In the genomic region with DNA sequence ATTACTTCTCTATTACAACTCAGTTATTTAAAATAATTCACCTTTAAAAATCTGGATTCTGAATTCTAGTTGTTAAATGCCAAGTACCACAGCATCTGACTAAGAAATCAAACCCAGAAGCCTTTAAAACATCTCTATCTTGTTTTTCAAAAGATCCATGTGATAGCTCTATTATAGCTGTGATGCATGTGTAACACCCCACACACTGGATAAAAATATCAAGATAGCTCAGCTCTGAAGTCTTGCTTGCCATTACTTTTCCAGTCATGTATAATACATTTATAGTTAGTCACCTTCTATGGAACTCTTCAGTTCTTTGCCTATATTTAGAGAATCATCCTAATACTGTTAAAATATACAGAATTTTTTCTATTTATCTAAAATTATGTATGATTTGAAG, we compare ENCODE assay signal across 20 cellular contexts. TPM values are rescaled to one million over a fixed set of nuclear protein-coding genes. Genes with fewer than 3 reads are reported as not detected.
A peak's percentile ranks its signal among the peaks of the same experiment; 100 is the strongest.
DNase-seq lines count a peak whose midpoint lies in the region; ATAC-seq and TF ChIP-seq lines count a peak whose summit lies in the region.
"Had no signal": no experiment of that assay in that cellular context is flagged by ENCODE, and none has a peak within 500 bp of the region (broad histone marks: within the 10 kb centered on the region; RNA-seq: fewer than 3 reads in every experiment).

No MANE protein-coding gene starts in this region.

- H3K9me3 ChIP-seq in mammary epithelial cell (replicated peaks; ENCODE audit: insufficient read depth, low read length) (no peaks in the 10 kb centered on the region), neutrophil (no peaks in the 10 kb centered on the region)
- H3K9me3 ChIP-seq: adrenal gland, SJCRH30, spleen, upper lobe of right lung had no signal

- H3K36me3 ChIP-seq in mammary epithelial cell (ENCODE audit: insufficient read depth, low read length) (peaks cover 25% of the 10 kb centered on the region), neutrophil (peaks cover 16% of the 10 kb centered on the region)
- H3K36me3 ChIP-seq: adrenal gland had no signal

- H3K4me1 Mint-ChIP-seq in CD14-positive monocyte (peaks cover 45% of the 10 kb centered on the region), nephron progenitor cell (peaks cover 26% of the 10 kb centered on the region)

- ATAC-seq in HG02623 (IDR thresholded peaks at IDR 0.05; ENCODE audit: unreplicated experiment) = no peak
- ATAC-seq: activated T-cell treated with anti-CD3 and anti-CD28 coated beads, Interleukin-2, amount 50 U/mL, for 4 hours had no signal

- H3K4me1 ChIP-seq in mammary epithelial cell (ENCODE audit: insufficient read depth, low read length) (peaks cover 34% of the 10 kb centered on the region), neutrophil (ENCODE audit: control insufficient read depth in 1 of 2, insufficient read depth in 1 of 2, low read depth in 1 of 2, low read length in 1 of 2) (peaks cover 33 to 39% of the 10 kb centered on the region in 2 experiments)
- H3K4me1 ChIP-seq: SJCRH30 had no signal

- H3K27ac Mint-ChIP-seq in CD14-positive monocyte = peak overlapping the region in 4 of 7 donors; percentile 5 to 43 (median 21)
- H3K27ac Mint-ChIP-seq in nephron progenitor cell = no peak overlapping the region

- H3K4me3 ChIP-seq in HL-60 (replicated peaks; ENCODE audit: insufficient read depth, low read length) (no peak overlapping the region), mammary epithelial cell (replicated peaks in 1 of 3; ENCODE audit: insufficient read depth in 1 of 3, low read depth in 2 of 3, low read length in 3 of 3) (no peak overlapping the region), neutrophil (ENCODE audit: low read depth in 1 of 2, low read length in 1 of 2) (no peak overlapping the region)
- H3K4me3 ChIP-seq: adrenal gland, SJCRH30, spleen, upper lobe of right lung had no signal

- H3K36me3 Mint-ChIP-seq in CD14-positive monocyte (peaks cover 23 to 35% of the 10 kb centered on the region in 2 donors), nephron progenitor cell (ENCODE audit: low read depth) (peaks cover 51% of the 10 kb centered on the region)

- no peak overlapping the region for H3K4me3 Mint-ChIP-seq in CD14-positive monocyte
- H3K4me3 Mint-ChIP-seq in nephron progenitor cell = no peak overlapping the region
- H3K4me3 Mint-ChIP-seq: H9 had no signal

- H4K20me1 ChIP-seq in mammary epithelial cell (ENCODE audit: insufficient read depth, low read length) = no peaks in the 10 kb centered on the region

- no peak for DNase-seq in CD14-positive monocyte (ENCODE audit: low spot score)
- no peak for DNase-seq in HL-60 (ENCODE audit: low read depth in 1 of 2, low spot score in 1 of 2)
- DNase-seq in mammary epithelial cell = no peak
- DNase-seq in RKO (ENCODE audit: low spot score) = no peak
- DNase-seq in nephron progenitor cell = no peak
- DNase-seq in RPMI8226 = no peak
- DNase-seq: activated CD4-positive, alpha-beta T cell treated with anti-CD3 and anti-CD28 coated beads, Interleukin-2, amount 50 U/mL, for 48 hours; activated T-cell treated with anti-CD3 and anti-CD28 coated beads, Interleukin-2, amount 50 U/mL, for 4 hours; adrenal gland; DND-41; H9; mesendoderm; NCI-H1092 treated with DMSO at 0.1 percent for 48 hours; NCI-H2081; SJCRH30; spleen; stimulated activated CD4-positive, alpha-beta T cell treated with anti-CD3 and anti-CD28 coated beads, Interleukin-4, amount 100 ng/mL, for 24 hours; upper lobe of right lung had no signal

- no TSS peak for BruUV-seq in mammary epithelial cell (replicated peaks; lab: Mats Ljungman, UMichigan)

- no peak overlapping the region for H2AFZ ChIP-seq in mammary epithelial cell (ENCODE audit: low read depth, low read length)

- TF ChIP-seq CTCF in CD14-positive monocyte (IDR thresholded peaks at IDR 0.05) (no peak), HL-60 (IDR thresholded peaks at IDR 0.05; ENCODE audit: insufficient read depth, low read length) (no peak), mammary epithelial cell (conservative IDR thresholded peaks at IDR 0.05 in 1 of 2, IDR thresholded peaks at IDR 0.05 in 1 of 2; ENCODE audit: extremely low read depth in 1 of 2, insufficient read depth in 1 of 2, low read depth in 1 of 2, low read length in 2 of 2) (no peak), neutrophil (IDR thresholded peaks at IDR 0.05) (no peak), nephron progenitor cell (IDR thresholded peaks at IDR 0.05) (no peak)

- H3K4me2 ChIP-seq in mammary epithelial cell (ENCODE audit: insufficient read depth, low read depth, low read length) = peak overlapping the region; percentile 19

- H3K27me3 ChIP-seq in HL-60 (ENCODE audit: insufficient read depth, poor library complexity, severe bottlenecking) (no peaks in the 10 kb centered on the region), mammary epithelial cell (ENCODE audit: insufficient read depth, low read length) (no peaks in the 10 kb centered on the region), neutrophil (no peaks in the 10 kb centered on the region)
- H3K27me3 ChIP-seq: adrenal gland, SJCRH30, spleen, upper lobe of right lung had no signal

- H3K9me3 Mint-ChIP-seq in CD14-positive monocyte (no peaks in the 10 kb centered on the region), nephron progenitor cell (no peaks in the 10 kb centered on the region)
- H3K9me3 Mint-ChIP-seq: activated T-cell treated with anti-CD3 and anti-CD28 coated beads, Interleukin-2, amount 50 U/mL, for 4 hours; H9 had no signal

- H3K27ac ChIP-seq in HL-60 (replicated peaks) = peak overlapping the region; percentile 25
- peak overlapping the region; percentile 87 for H3K27ac ChIP-seq in mammary epithelial cell (ENCODE audit: insufficient read depth, low read depth, low read length)
- H3K27ac ChIP-seq in neutrophil = peak overlapping the region; percentile 68
- H3K27ac ChIP-seq: SJCRH30, spleen, upper lobe of right lung had no signal

- H3K79me2 ChIP-seq in mammary epithelial cell (ENCODE audit: insufficient read depth, low read length) = peaks cover 89% of the 10 kb centered on the region

- H3K9ac ChIP-seq in mammary epithelial cell (ENCODE audit: insufficient read depth, low read length) = no peak overlapping the region

- CTCF ChIA-PET in mammary epithelial cell (lab: Charles Lee; ENCODE audit: low non-redundant PET) = no interaction called here

- in situ Hi-C loops in mammary epithelial cell (cut with MboI; ENCODE audit: low sequenced_read_pairs in 2 of 2) = no loop called here

- no peaks in the 10 kb centered on the region for H3K27me3 Mint-ChIP-seq in CD14-positive monocyte (ENCODE audit: low read depth in 3 of 3)
- H3K27me3 Mint-ChIP-seq in nephron progenitor cell (ENCODE audit: low read depth, poor library complexity) = no peaks in the 10 kb centered on the region

- dilution Hi-C loops in mammary epithelial cell (cut with HindIII; ENCODE audit: low sequenced_read_pairs) = no loop called here

- intact Hi-C loops in CD14-positive monocyte (cut with micrococcal nuclease) (no loop called here), mammary epithelial cell (cut with micrococcal nuclease) (no loop called here)

RNA-seq across cellular contexts. Expression of gene ARPP19, which starts 11.6 kb away (rescaled TPM):
- polyA plus RNA-seq in CD14-positive monocyte (10 to 100 TPM; 44.4 to 48.3 TPM), mammary epithelial cell (68.8 TPM)
- 100 to 1,000 TPM; 153 to 200 TPM for total RNA-seq in mammary epithelial cell
- polyA minus RNA-seq in mammary epithelial cell = 73.5 TPM

RNA-seq across cellular contexts. Expression of gene MYO5A, which starts 28.6 kb away (rescaled TPM):
- polyA plus RNA-seq in CD14-positive monocyte = 10 to 100 TPM in 1 of 2 donors, 1 to 10 TPM in 1; 6.9 to 16.6 TPM
- total RNA-seq in mammary epithelial cell = 10 to 100 TPM; 79.5 to 79.7 TPM
- 40.2 TPM for polyA plus RNA-seq in mammary epithelial cell
- polyA minus RNA-seq in mammary epithelial cell = 101 TPM

Comparison
In these comparisons a context has a peak if more than half of its experiments do, and no peak if none do; other contexts are left out.
1. H3K27ac ChIP-seq: peak in every context shown above with its lines; median percentile 87 in mammary epithelial cell; 68 in neutrophil; 25 in HL-60.